8 cellular contexts compared by ENCODE assay signal in the genomic region with DNA sequence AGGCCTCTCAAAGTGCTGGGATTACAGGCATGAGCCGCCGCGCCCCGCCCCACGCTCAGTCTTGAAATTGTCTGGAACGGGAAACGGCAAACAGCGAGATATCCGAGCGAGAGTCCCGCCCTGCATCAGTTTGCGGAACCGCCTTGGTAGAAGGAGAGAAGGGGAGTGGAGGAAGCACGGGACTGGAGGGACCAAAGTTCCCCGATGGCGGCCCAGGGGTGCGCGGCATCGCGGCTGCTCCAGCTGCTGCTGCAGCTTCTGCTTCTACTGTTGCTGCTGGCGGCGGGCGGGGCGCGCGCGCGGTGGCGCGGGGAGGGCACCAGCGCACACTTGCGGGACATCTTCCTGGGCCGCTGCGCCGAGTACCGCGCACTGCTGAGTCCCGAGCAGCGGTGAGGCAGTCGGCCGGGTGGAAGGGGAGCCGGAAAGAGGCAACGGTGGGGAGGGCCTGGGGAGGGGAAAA. TPM values are rescaled to one million over a fixed set of nuclear protein-coding genes. Genes with fewer than 3 reads are reported as not detected.
DNase-seq lines count a peak whose midpoint lies in the region; ATAC-seq lines count a peak whose summit lies in the region.

TSS of gene BST1 (plus strand) at position 125 of the 463 bp plus-strand sequence. CDS start at position 205, 80 bp downstream.

- no peak within 1 kb of the TSS for H3K27ac ChIP-seq in effector memory CD4-positive, alpha-beta T cell (ENCODE audit: insufficient read depth, low read length, poor library complexity, severe bottlenecking)
- H3K27ac ChIP-seq in mesendoderm (ENCODE audit: low read depth, low read length): no peak within 1 kb of the TSS

- H3K36me3 Mint-ChIP-seq in activated CD4-positive, alpha-beta memory T cell treated with anti-CD3 and anti-CD28 coated beads, Interleukin-2, amount 10 ng/mL, durations not matched to agents 7 days and 5 days (ENCODE audit: low read depth): no peaks in the 10 kb centered on the region

- H3K79me1 ChIP-seq in mesendoderm (ENCODE audit: low read length): no peaks in the 10 kb centered on the region

- no peak within 1 kb of the TSS for H3K9ac ChIP-seq in mesendoderm (ENCODE audit: low read length)

- ATAC-seq in HG03095 (IDR thresholded peaks at IDR 0.05; ENCODE audit: unreplicated experiment): no peak

- CTCF ChIA-PET in activated CD4-positive, alpha-beta memory T cell treated with anti-CD3 and anti-CD28 coated beads, Interleukin-2, amount 10 ng/mL, durations not matched to agents 7 days and 5 days (lab: Charles Lee): interaction anchor here (1.1 to 1.9 kb wide), 2 partner anchors 53 to 180 kb away, joined by 3 to 6 read pairs; no protein-coding TSS in a partner anchor

- H3K4me1 ChIP-seq in effector memory CD4-positive, alpha-beta T cell (ENCODE audit: control insufficient read depth, insufficient read depth, low read length, poor library complexity, severe bottlenecking): peaks cover 6% of the 10 kb centered on the region
- H3K4me1 ChIP-seq in mesendoderm (ENCODE audit: control insufficient read depth, low read depth, low read length): no peaks in the 10 kb centered on the region

- H3K56ac ChIP-seq in mesendoderm (ENCODE audit: low read length): no peak within 1 kb of the TSS

- H2BK15ac ChIP-seq in mesendoderm (replicated peaks; ENCODE audit: low read depth): no peak within 1 kb of the TSS

- H3K27me3 Mint-ChIP-seq in activated CD4-positive, alpha-beta memory T cell treated with anti-CD3 and anti-CD28 coated beads, Interleukin-2, amount 10 ng/mL, durations not matched to agents 7 days and 5 days: peaks cover 36% of the 10 kb centered on the region

- no peaks in the 10 kb centered on the region for H3K36me3 ChIP-seq in effector memory CD4-positive, alpha-beta T cell (ENCODE audit: control insufficient read depth, insufficient read depth, low read length)
- H3K36me3 ChIP-seq in mesendoderm (ENCODE audit: control insufficient read depth, insufficient read depth, low read length): no peaks in the 10 kb centered on the region

- no peak within 1 kb of the TSS for H2BK120ac ChIP-seq in mesendoderm (ENCODE audit: low read depth, low read length)

- POLR2A ChIA-PET in activated CD4-positive, alpha-beta memory T cell treated with anti-CD3 and anti-CD28 coated beads, Interleukin-2, amount 10 ng/mL, durations not matched to agents 7 days and 5 days (lab: Charles Lee): interaction anchor here (3.2 kb wide), 1 partner anchor 21 kb away, joined by 18 read pairs; the partner anchor contains the start of gene FAM200B

- H3K9me3 Mint-ChIP-seq in activated CD4-positive, alpha-beta memory T cell treated with anti-CD3 and anti-CD28 coated beads, Interleukin-2, amount 10 ng/mL, durations not matched to agents 7 days and 5 days: no peaks in the 10 kb centered on the region

- H3K4me2 ChIP-seq in mesendoderm (ENCODE audit: low read length): no peak within 1 kb of the TSS

- H3K4me3 ChIP-seq in effector memory CD4-positive, alpha-beta T cell (ENCODE audit: insufficient read depth, low read depth, low read length, poor library complexity, severe bottlenecking): peak within 1 kb of the TSS; percentile 43
- H3K4me3 ChIP-seq in mesendoderm (ENCODE audit: low read length): no peak within 1 kb of the TSS

- no peaks in the 10 kb centered on the region for H3K79me2 ChIP-seq in mesendoderm (ENCODE audit: control insufficient read depth, insufficient read depth, low read length)

- DNase-seq in GM19238 (ENCODE audit: insufficient read length, low spot score): peak; percentile 32
- peak; percentile 86 for DNase-seq in KBM-7
- peak; percentile 57 for DNase-seq in activated CD4-positive, alpha-beta memory T cell treated with anti-CD3 and anti-CD28 coated beads, Interleukin-2, amount 10 ng/mL, durations not matched to agents 7 days and 5 days
- DNase-seq in effector memory CD4-positive, alpha-beta T cell: peak in 2 of 3 donors; percentile 7 to 9
- peak; percentile 41 for DNase-seq in medulla oblongata (ENCODE audit: extremely low spot score)
- peak; percentile 20 to 37 for DNase-seq in stimulated activated CD8-positive, alpha-beta memory T cell treated with anti-CD3 and anti-CD28 coated beads, Interleukin-2, amount 100 ng/mL, for 48 hours (ENCODE audit: low read depth in 2 of 2)
- DNase-seq in mesendoderm: no peak

- H3K18ac ChIP-seq in mesendoderm (ENCODE audit: low read length): no peak within 1 kb of the TSS

- no peak within 1 kb of the TSS for H4K5ac ChIP-seq in mesendoderm (ENCODE audit: low read length)

- WGBS in mesendoderm (ENCODE audit: extremely low coverage, insufficient coverage, low lambda C conversion rate): no CpG with 5 or more reads among the region's 43 CpGs

- in situ Hi-C loops in KBM-7 (cut with MboI; ENCODE audit: low pct_unique_long_range_greater_than_20kb, low sequenced_read_pairs): no loop called here

- H4K8ac ChIP-seq in mesendoderm (ENCODE audit: low read depth, low read length): no peak within 1 kb of the TSS

- H3K9me3 ChIP-seq in effector memory CD4-positive, alpha-beta T cell (ENCODE audit: control insufficient read depth, low read length): no peaks in the 10 kb centered on the region

- peaks cover 13% of the 10 kb centered on the region for H3K4me1 Mint-ChIP-seq in activated CD4-positive, alpha-beta memory T cell treated with anti-CD3 and anti-CD28 coated beads, Interleukin-2, amount 10 ng/mL, durations not matched to agents 7 days and 5 days

- H3K27ac Mint-ChIP-seq in activated CD4-positive, alpha-beta memory T cell treated with anti-CD3 and anti-CD28 coated beads, Interleukin-2, amount 10 ng/mL, durations not matched to agents 7 days and 5 days: no peak within 1 kb of the TSS

- H2AK5ac ChIP-seq in mesendoderm (ENCODE audit: low read length): no peak within 1 kb of the TSS

- no peak within 1 kb of the TSS for H2BK5ac ChIP-seq in mesendoderm (ENCODE audit: low read length)

- H3K4ac ChIP-seq in mesendoderm (ENCODE audit: low read depth, low read length): no peak within 1 kb of the TSS

- peak within 1 kb of the TSS; percentile 80 for H3K4me3 Mint-ChIP-seq in activated CD4-positive, alpha-beta memory T cell treated with anti-CD3 and anti-CD28 coated beads, Interleukin-2, amount 10 ng/mL, durations not matched to agents 7 days and 5 days

- no peaks in the 10 kb centered on the region for H3K27me3 ChIP-seq in effector memory CD4-positive, alpha-beta T cell (replicated peaks; ENCODE audit: control insufficient read depth, insufficient read depth, low read length, poor library complexity, severe bottlenecking)
- H3K27me3 ChIP-seq in mesendoderm (ENCODE audit: insufficient read depth, low read length, poor library complexity): no peaks in the 10 kb centered on the region

- no peak within 1 kb of the TSS for H3K23ac ChIP-seq in mesendoderm (ENCODE audit: low read length)

RNA-seq across cellular contexts. Expression of gene BST1, which starts in this region (rescaled TPM):
- under 1 TPM; 0.40 to 0.95 TPM for total RNA-seq in activated CD4-positive, alpha-beta memory T cell treated with anti-CD3 and anti-CD28 coated beads, Interleukin-2, amount 10 ng/mL, durations not matched to agents 7 days and 5 days
- polyA plus RNA-seq in mesendoderm (2013, experiment 1 of 2): 0.37 TPM
- 0.35 TPM for polyA plus RNA-seq in mesendoderm (2013, experiment 2 of 2)

Comparison
In these comparisons a context has a peak if more than half of its experiments do, and no peak if none do; other contexts are left out.
1. Peak in DNase-seq in activated CD4-positive, alpha-beta memory T cell treated with anti-CD3 and anti-CD28 coated beads, Interleukin-2, amount 10 ng/mL, durations not matched to agents 7 days and 5 days; RNA of the gene not detected or under 1 TPM.